In genomic region chr22:28791124-28791523, GRCh38 we compare ENCODE assay signal across 27 cellular contexts. TPM values are rescaled to one million over a fixed set of nuclear protein-coding genes. Genes with fewer than 3 reads are reported as not detected.
DNase-seq lines count a peak whose midpoint lies in the region; ATAC-seq and TF ChIP-seq lines count a peak whose summit lies in the region.
"Had no signal": no experiment of that assay in that cellular context is flagged by ENCODE, and none has a peak within 500 bp of the region (broad histone marks: within the 10 kb centered on the region; RNA-seq: fewer than 3 reads in every experiment).

No MANE protein-coding gene starts in this region.

- no peak for ATAC-seq in CD4-positive, alpha-beta T cell (ENCODE audit: poor library complexity)
- no peak for ATAC-seq in HG02610 (IDR thresholded peaks at IDR 0.05; ENCODE audit: unreplicated experiment)
- ATAC-seq: esophagus mucosa, K562, left lung, right cardiac atrium had no signal

- no peaks in the 10 kb centered on the region for H3K27me3 Mint-ChIP-seq in CD4-positive, alpha-beta T cell
- no peaks in the 10 kb centered on the region for H3K27me3 Mint-ChIP-seq in IgD-negative memory B cell
- H3K27me3 Mint-ChIP-seq: activated CD4-positive, alpha-beta T cell treated with anti-CD3 and anti-CD28 coated beads, Interleukin-2, amount 10 ng/mL, durations not matched to agents 7 days and 5 days; dendritic cell treated with granulocyte-macrophage colony-stimulating factor and Interleukin-4, amounts not matched to agents 40 ng/mL and 50 ng/mL, for 4 days had no signal

- H3K9me3 ChIP-seq in CD4-positive, alpha-beta T cell (ENCODE audit: control insufficient read depth, low read length) = no peaks in the 10 kb centered on the region
- no peaks in the 10 kb centered on the region for H3K9me3 ChIP-seq in spleen
- H3K9me3 ChIP-seq: left lung, MG63, tibial artery had no signal

- no peak for TF ChIP-seq CTCF in CD4-positive, alpha-beta T cell (IDR thresholded peaks at IDR 0.05)
- no peak for TF ChIP-seq CTCF in VCaP (conservative IDR thresholded peaks at IDR 0.05)
- no peak for TF ChIP-seq CTCF in spleen (IDR thresholded peaks at IDR 0.05 in 8 of 11, conservative IDR thresholded peaks at IDR 0.05 in 3 of 11)

- no peaks in the 10 kb centered on the region for H3K9me3 Mint-ChIP-seq in CD4-positive, alpha-beta T cell
- no peaks in the 10 kb centered on the region for H3K9me3 Mint-ChIP-seq in IgD-negative memory B cell
- H3K9me3 Mint-ChIP-seq: activated CD4-positive, alpha-beta T cell treated with anti-CD3 and anti-CD28 coated beads, Interleukin-2, amount 10 ng/mL, durations not matched to agents 7 days and 5 days; dendritic cell treated with granulocyte-macrophage colony-stimulating factor and Interleukin-4, amounts not matched to agents 40 ng/mL and 50 ng/mL, for 4 days; endodermal cell had no signal

- peaks cover 76% of the 10 kb centered on the region for H3K36me3 Mint-ChIP-seq in CD4-positive, alpha-beta T cell (ENCODE audit: low read depth)
- H3K36me3 Mint-ChIP-seq in IgD-negative memory B cell = peaks cover 3% of the 10 kb centered on the region

- peaks cover 0 to 77% (median 51%) of the 10 kb centered on the region in 6 donors for H3K36me3 ChIP-seq in spleen

- H3K27me3 ChIP-seq in CD4-positive, alpha-beta T cell (ENCODE audit: control insufficient read depth, insufficient read depth, low read length) = no peaks in the 10 kb centered on the region
- no peaks in the 10 kb centered on the region for H3K27me3 ChIP-seq in spleen (replicated peaks in 1 of 7)
- H3K27me3 ChIP-seq: left lung, MG63, tibial artery had no signal

- CTCF ChIA-PET in CD4-positive, alpha-beta T cell (lab: Charles Lee) = interaction anchor here (1.0 to 3.9 kb wide), 3 partner anchors 12 to 249 kb away, joined by 3 to 42 read pairs (median 5); no protein-coding TSS in a partner anchor

- POLR2A ChIA-PET in CD4-positive, alpha-beta T cell (lab: Charles Lee) = interaction anchor here (1.0 to 3.7 kb wide), 4 partner anchors 9 to 38 kb away, joined by 5 to 40 read pairs (median 7); partner anchors contain the start of gene XBP1

- no peak for TF ChIP-seq POLR2A in spleen (IDR thresholded peaks at IDR 0.05)

- 92 to 97% (median 94%) methylated on average over 5 of the region's 5 CpGs for WGBS in spleen, 5 donors

- peaks cover 21 to 73% (median 57%) of the 10 kb centered on the region in 6 donors for H3K4me1 ChIP-seq in spleen

- peaks cover 58% of the 10 kb centered on the region for H3K4me1 Mint-ChIP-seq in CD4-positive, alpha-beta T cell (ENCODE audit: low read depth)
- H3K4me1 Mint-ChIP-seq in IgD-negative memory B cell = peaks cover 36 to 49% (median 42%) of the 10 kb centered on the region in 3 donors

- intact Hi-C loops in CD4-positive, alpha-beta T cell (cut with DNase I, micrococcal nuclease) = no loop called here
- intact Hi-C loops in spleen (cut with DNase I; ENCODE audit: low total_unique reads) = no loop called here

- no peak overlapping the region for H3K27ac ChIP-seq in CD4-positive, alpha-beta T cell (ENCODE audit: low read depth, low read length)
- H3K27ac ChIP-seq in VCaP (peak overlapping the region; percentile 97), spleen (peak overlapping the region in 6 of 8 donors; percentile 13 to 80 (median 49))
- H3K27ac ChIP-seq: C4-2B, tibial artery, WERI-Rb-1 had no signal

- H3K27ac Mint-ChIP-seq in CD4-positive, alpha-beta T cell = no peak overlapping the region
- peak overlapping the region in 2 of 3 donors; percentile 70 to 73 for H3K27ac Mint-ChIP-seq in IgD-negative memory B cell
- H3K27ac Mint-ChIP-seq: activated CD4-positive, alpha-beta T cell treated with anti-CD3 and anti-CD28 coated beads, Interleukin-2, amount 10 ng/mL, durations not matched to agents 7 days and 5 days; endodermal cell had no signal

- peak overlapping the region; percentile 15 for H3K4me3 Mint-ChIP-seq in CD4-positive, alpha-beta T cell
- H3K4me3 Mint-ChIP-seq in IgD-negative memory B cell = peak overlapping the region in 1 of 4 donors; percentile 78
- H3K4me3 Mint-ChIP-seq: activated CD4-positive, alpha-beta T cell treated with anti-CD3 and anti-CD28 coated beads, Interleukin-2, amount 10 ng/mL, durations not matched to agents 7 days and 5 days; dendritic cell treated with granulocyte-macrophage colony-stimulating factor and Interleukin-4, amounts not matched to agents 40 ng/mL and 50 ng/mL, for 4 days; endodermal cell had no signal

- no peak for DNase-seq in CD4-positive, alpha-beta T cell
- DNase-seq in spleen (peak; percentile 15), occipital lobe (lab: John Stamatoyannopoulos, UW) (no peak)
- no peak for DNase-seq in NK-92 treated with Interleukin-12 subunit alpha and Interleukin-12 subunit beta, amount 100 ng/mL, for 24 hours (lab: John Stamatoyannopoulos, UW)
- DNase-seq: activated CD4-positive, alpha-beta T cell treated with anti-CD3 and anti-CD28 coated beads, Interleukin-2, amount 10 ng/mL, durations not matched to agents 7 days and 5 days; activated T-cell treated with anti-CD3 and anti-CD28 coated beads, Interleukin-2, amount 50 U/mL, for 48 hours; endodermal cell; glutamatergic neuron; left lung; MG63; NCI-H1105 treated with DMSO at 0.1 percent for 48 hours; NCI-H2029; NCI-H524 treated with DMSO at 0.1 percent for 48 hours; posterior cingulate gyrus; right cardiac atrium; SHP77 treated with DMSO at 0.1 percent for 48 hours; SW 1271; T1000; tibial artery; WERI-Rb-1 had no signal

- no peak overlapping the region for H3K4me3 ChIP-seq in spleen
- H3K4me3 ChIP-seq: K562, left lung, MG63, tibial artery had no signal

RNA-seq across cellular contexts. Expression of gene XBP1, which starts 9.2 kb away (rescaled TPM):
- 100 to 1,000 TPM; 180 to 190 TPM for total RNA-seq in CD4-positive, alpha-beta T cell
- polyA plus RNA-seq in IgD-negative memory B cell = 147 TPM
- 100 to 1,000 TPM; 136 to 703 (median 251) TPM for total RNA-seq in spleen
- polyA plus RNA-seq in spleen = 10 to 100 TPM; 26.8 to 53.8 (median 47.0) TPM
- total RNA-seq in occipital lobe = 41.3 TPM

RNA-seq across cellular contexts. Expression of gene CCDC117, which starts 18.6 kb away (rescaled TPM):
- 10 to 100 TPM; 14.2 to 16.1 TPM for total RNA-seq in CD4-positive, alpha-beta T cell
- polyA plus RNA-seq in IgD-negative memory B cell (12.0 TPM), spleen (10 to 100 TPM in 1 of 3 donors, 1 to 10 TPM in 2; 6.6 to 10.4 (median 9.7) TPM)
- total RNA-seq in spleen (10 to 100 TPM; 15.0 to 33.0 (median 25.3) TPM), occipital lobe (28.9 TPM)

RNA-seq across cellular contexts. Expression of gene HSCB, which starts 49.3 kb away (rescaled TPM):
- 1 to 10 TPM; 3.4 to 3.7 TPM for total RNA-seq in CD4-positive, alpha-beta T cell
- polyA plus RNA-seq in IgD-negative memory B cell (24.1 TPM), spleen (10 to 100 TPM; 24.8 to 26.6 (median 26.2) TPM)
- total RNA-seq in spleen (10 to 100 TPM; 13.5 to 24.5 (median 17.2) TPM), occipital lobe (5.0 TPM)

RNA-seq across cellular contexts. Expression of gene CHEK2, which starts 49.5 kb away (rescaled TPM):
- total RNA-seq in CD4-positive, alpha-beta T cell = 1 to 10 TPM; 2.6 to 4.0 TPM
- 19.4 TPM for polyA plus RNA-seq in IgD-negative memory B cell
- 10 to 100 TPM in 4 of 7 donors, 1 to 10 TPM in 3; 8.1 to 18.9 (median 10.6) TPM for total RNA-seq in spleen
- polyA plus RNA-seq in spleen = 10 to 100 TPM; 17.4 to 21.2 (median 19.8) TPM
- total RNA-seq in occipital lobe = 3.0 TPM
